ENCODE assay signal across 21 cellular contexts in the genomic region with DNA sequence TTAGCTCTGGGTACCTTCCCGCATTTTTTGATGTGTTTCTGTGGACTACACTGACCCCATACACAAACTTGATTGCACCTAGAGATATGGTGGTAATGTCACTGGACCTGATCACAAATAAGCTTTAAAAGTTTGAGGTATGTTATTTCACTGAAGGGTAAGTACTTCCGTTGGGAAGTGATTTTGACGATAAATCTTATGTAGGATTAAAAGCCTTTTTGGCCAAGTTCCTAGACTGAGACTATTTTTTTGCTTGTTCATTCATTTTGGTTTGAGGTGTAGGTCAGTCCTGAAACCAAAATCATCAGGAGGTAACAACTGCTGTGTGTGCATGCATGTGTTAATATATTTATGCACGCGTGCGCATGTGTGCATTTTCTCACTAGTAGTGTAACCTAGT.
A peak's percentile ranks its signal among the peaks of the same experiment; 100 is the strongest.
DNase-seq lines count a peak whose midpoint lies in the region; ATAC-seq, FAIRE-seq and TF ChIP-seq lines count a peak whose summit lies in the region.
"Had no signal": no experiment of that assay in that cellular context is flagged by ENCODE, and none has a peak within 500 bp of the region (broad histone marks: within the 10 kb centered on the region; RNA-seq: fewer than 3 reads in every experiment).

No MANE protein-coding gene starts in this region.

- no peaks in the 10 kb centered on the region for H3K36me3 ChIP-seq in K562 (ENCODE audit: control insufficient read depth, insufficient read depth, low read length)
- no peaks in the 10 kb centered on the region for H3K36me3 ChIP-seq in parathyroid adenoma (ENCODE audit: control insufficient read depth, insufficient read depth, low read length)
- H3K36me3 ChIP-seq: BLaER1 treated with 17β-estradiol and CSF1 and Interleukin-3, amounts not matched to agents 10 nM and 100 nM had no signal

- H2AFZ ChIP-seq in K562 (ENCODE audit: low read depth, low read length) (no peak overlapping the region), parathyroid adenoma (no peak overlapping the region)

- no peaks in the 10 kb centered on the region for H3K4me1 Mint-ChIP-seq in activated CD8-positive, alpha-beta T cell treated with anti-CD3 and anti-CD28 coated beads, Interleukin-2, amount 10 ng/mL, durations not matched to agents 7 days and 5 days (ENCODE audit: low read depth)
- H3K4me1 Mint-ChIP-seq: B cell had no signal

- H3K9ac ChIP-seq in K562 (ENCODE audit: insufficient read depth in 1 of 2, low read depth in 2 of 2, low read length in 2 of 2) (no peak overlapping the region), parathyroid adenoma (no peak overlapping the region)
- H3K9ac ChIP-seq: BLaER1 treated with 17β-estradiol and CSF1 and Interleukin-3, amounts not matched to agents 10 nM and 100 nM had no signal

- no peak for TF ChIP-seq CTCF in K562 (IDR thresholded peaks at IDR 0.05 in 2 of 3, conservative IDR thresholded peaks at IDR 0.05 in 1 of 3; ENCODE audit: insufficient read depth in 2 of 3, low read depth in 1 of 3, low read length in 3 of 3)
- no peak for TF ChIP-seq CTCF in parathyroid adenoma (IDR thresholded peaks at IDR 0.05)
- TF ChIP-seq CTCF in D721Med (IDR thresholded peaks at IDR 0.05; ENCODE audit: insufficient read depth, missing control alignments) = no peak

- peaks cover 0 to 8% of the 10 kb centered on the region in 2 experiments; a peak in 1 of 5 replicates for H3K4me1 ChIP-seq in K562 (replicated peaks in 1 of 2; ENCODE audit: control insufficient read depth in 2 of 2, insufficient read depth in 2 of 2, low read length in 2 of 2)
- H3K4me1 ChIP-seq in parathyroid adenoma = peaks cover 17% of the 10 kb centered on the region
- H3K4me1 ChIP-seq: Caco-2 had no signal

- H3K4me3 ChIP-seq in K562 (no peak overlapping the region), parathyroid adenoma (ENCODE audit: low read depth, low read length) (no peak overlapping the region)
- H3K4me3 ChIP-seq: BLaER1 treated with 17β-estradiol and CSF1 and Interleukin-3, amounts not matched to agents 10 nM and 100 nM had no signal

- no TSS peak for BruUV-seq in K562 (replicated peaks; lab: Mats Ljungman, UMichigan)

- DNase-seq in HTR-8/SVneo (ENCODE audit: insufficient read length, low spot score) (no peak), K562 (ENCODE audit: extremely low read depth in 1 of 4, low spot score in 3 of 4) (no peak), D721Med (ENCODE audit: insufficient read length, low spot score) (no peak)
- no peak for DNase-seq in activated CD4-positive, alpha-beta T cell treated with anti-CD3 and anti-CD28 coated beads for 4 hours
- DNase-seq in activated CD8-positive, alpha-beta T cell treated with anti-CD3 and anti-CD28 coated beads, Interleukin-2, amount 10 ng/mL, durations not matched to agents 7 days and 5 days = no peak
- DNase-seq: 8988T; AML-193; Caco-2; CD4-positive, alpha-beta T cell; CD8-positive, alpha-beta T cell; DMS79 treated with DMSO at 0.1 percent for 48 hours; GF-D8 had no signal

- H3K9me3 Mint-ChIP-seq in activated CD8-positive, alpha-beta T cell treated with anti-CD3 and anti-CD28 coated beads, Interleukin-2, amount 10 ng/mL, durations not matched to agents 7 days and 5 days (ENCODE audit: insufficient read depth) = peaks cover 8% of the 10 kb centered on the region
- H3K9me3 Mint-ChIP-seq: CD4-positive, alpha-beta T cell; CD8-positive, alpha-beta T cell had no signal

- CTCF ChIA-PET in K562 (lab: Yijun Ruan, JAX; ENCODE audit: low intra/inter-chr PET ratio) = no interaction called here
- CTCF ChIA-PET in activated CD8-positive, alpha-beta T cell treated with anti-CD3 and anti-CD28 coated beads, Interleukin-2, amount 10 ng/mL, durations not matched to agents 7 days and 5 days (lab: Charles Lee) = no interaction called here

- H3K9me3 ChIP-seq in K562 (replicated peaks; ENCODE audit: control insufficient read depth, insufficient read depth, low read depth, low read length) (no peaks in the 10 kb centered on the region; the same call in 1 of the 2 replicates), parathyroid adenoma (ENCODE audit: control insufficient read depth, low read length) (no peaks in the 10 kb centered on the region)
- H3K9me3 ChIP-seq: Caco-2 had no signal

- TF ChIP-seq EP300 in K562 (IDR thresholded peaks at IDR 0.05; ENCODE audit: low read length) = no peak

- ATAC-seq in K562 (no peak), HG02970 (IDR thresholded peaks at IDR 0.05; ENCODE audit: low FRiP score, unreplicated experiment) (no peak)
- no peak for ATAC-seq in activated CD8-positive, alpha-beta T cell treated with anti-CD3 and anti-CD28 coated beads, Interleukin-2, amount 10 ng/mL, durations not matched to agents 7 days and 5 days
- ATAC-seq: CD8-positive, alpha-beta T cell had no signal

- H3K27me3 Mint-ChIP-seq in activated CD8-positive, alpha-beta T cell treated with anti-CD3 and anti-CD28 coated beads, Interleukin-2, amount 10 ng/mL, durations not matched to agents 7 days and 5 days (ENCODE audit: low read depth) = no peaks in the 10 kb centered on the region
- H3K27me3 Mint-ChIP-seq: B cell; CD4-positive, alpha-beta T cell had no signal

- H3K27ac Mint-ChIP-seq in activated CD8-positive, alpha-beta T cell treated with anti-CD3 and anti-CD28 coated beads, Interleukin-2, amount 10 ng/mL, durations not matched to agents 7 days and 5 days = no peak overlapping the region
- H3K27ac Mint-ChIP-seq: B cell; CD4-positive, alpha-beta T cell; CD8-positive, alpha-beta T cell had no signal

- H3K9me1 ChIP-seq in K562 (ENCODE audit: control insufficient read depth, insufficient read depth, low read length) = no peaks in the 10 kb centered on the region

- no peak for TF ChIP-seq RAD21 in K562 (CRISPR knock-in tag; conservative IDR thresholded peaks at IDR 0.05 in 1 of 2, IDR thresholded peaks at IDR 0.05 in 1 of 2)

- intact Hi-C loops in K562 (cut with micrococcal nuclease) = no loop called here

- no peak for TF ChIP-seq POLR2A in K562 (conservative IDR thresholded peaks at IDR 0.05)

- POLR2A ChIA-PET in K562 (lab: Yijun Ruan, JAX) = interaction anchor here (1.5 kb wide), 1 partner anchor 8 kb away, joined by 3 read pairs; no protein-coding TSS in a partner anchor
- POLR2A ChIA-PET in activated CD8-positive, alpha-beta T cell treated with anti-CD3 and anti-CD28 coated beads, Interleukin-2, amount 10 ng/mL, durations not matched to agents 7 days and 5 days (lab: Charles Lee) = no interaction called here

- FAIRE-seq in HTR-8/SVneo (lab: Jason Lieb, UNC) (peak; percentile 26), K562 (lab: Jason Lieb, UNC) (no peak), D721Med (lab: Jason Lieb, UNC) (no peak)
- FAIRE-seq: A204.1, G401.6, GM12891, GM19239 had no signal

- no peak overlapping the region for H3K4me3 Mint-ChIP-seq in activated CD8-positive, alpha-beta T cell treated with anti-CD3 and anti-CD28 coated beads, Interleukin-2, amount 10 ng/mL, durations not matched to agents 7 days and 5 days
- H3K4me3 Mint-ChIP-seq: B cell; CD4-positive, alpha-beta T cell; CD8-positive, alpha-beta T cell had no signal

- H3K4me2 ChIP-seq in K562 (ENCODE audit: insufficient read depth, low read length) (no peak overlapping the region), parathyroid adenoma (ENCODE audit: low read length) (peak overlapping the region; percentile 23)

- no peaks in the 10 kb centered on the region for H3K79me2 ChIP-seq in K562 (ENCODE audit: control insufficient read depth, insufficient read depth, low read length)
- no peaks in the 10 kb centered on the region for H3K79me2 ChIP-seq in parathyroid adenoma

- H3K36me3 Mint-ChIP-seq in activated CD8-positive, alpha-beta T cell treated with anti-CD3 and anti-CD28 coated beads, Interleukin-2, amount 10 ng/mL, durations not matched to agents 7 days and 5 days (ENCODE audit: low read depth) = no peaks in the 10 kb centered on the region
- H3K36me3 Mint-ChIP-seq: CD8-positive, alpha-beta T cell had no signal

- peaks cover 2 to 5% of the 10 kb centered on the region in 2 experiments; a peak in 2 of 5 replicates for H3K27me3 ChIP-seq in K562 (ENCODE audit: control insufficient read depth in 2 of 2, insufficient read depth in 2 of 2, low read length in 2 of 2)
- no peaks in the 10 kb centered on the region for H3K27me3 ChIP-seq in parathyroid adenoma (ENCODE audit: control insufficient read depth, insufficient read depth, low read length)
- H3K27me3 ChIP-seq: BLaER1 treated with 17β-estradiol and CSF1 and Interleukin-3, amounts not matched to agents 10 nM and 100 nM had no signal

- WGBS in K562 (ENCODE audit: insufficient coverage, low coverage, missing lambda C conversion rate) = 4% methylated on average over 6 of the region's 6 CpGs

- no peaks in the 10 kb centered on the region for H4K20me1 ChIP-seq in K562 (replicated peaks; ENCODE audit: control insufficient read depth, insufficient read depth, low read length)
- H4K20me1 ChIP-seq: BLaER1 treated with 17β-estradiol and CSF1 and Interleukin-3, amounts not matched to agents 10 nM and 100 nM had no signal

- in situ Hi-C loops in K562 (cut with MboI) = no loop called here

- H3K27ac ChIP-seq in K562 (ENCODE audit: extremely low read depth, low read depth, low read length) = no peak overlapping the region
- peak overlapping the region; percentile 55 for H3K27ac ChIP-seq in parathyroid adenoma
- H3K27ac ChIP-seq: BLaER1 treated with 17β-estradiol and CSF1 and Interleukin-3, amounts not matched to agents 10 nM and 100 nM; C4-2B had no signal

TF ChIP-seq in K562, 482 proteins besides CTCF, POLR2A, EP300 and RAD21 (continues in another document):
- TF ChIP-seq, protein P1, sequence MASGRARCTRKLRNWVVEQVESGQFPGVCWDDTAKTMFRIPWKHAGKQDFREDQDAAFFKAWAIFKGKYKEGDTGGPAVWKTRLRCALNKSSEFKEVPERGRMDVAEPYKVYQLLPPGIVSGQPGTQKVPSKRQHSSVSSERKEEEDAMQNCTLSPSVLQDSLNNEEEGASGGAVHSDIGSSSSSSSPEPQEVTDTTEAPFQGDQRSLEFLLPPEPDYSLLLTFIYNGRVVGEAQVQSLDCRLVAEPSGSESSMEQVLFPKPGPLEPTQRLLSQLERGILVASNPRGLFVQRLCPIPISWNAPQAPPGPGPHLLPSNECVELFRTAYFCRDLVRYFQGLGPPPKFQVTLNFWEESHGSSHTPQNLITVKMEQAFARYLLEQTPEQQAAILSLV (tag; IDR thresholded peaks at IDR 0.05) = no peak
- 0 out of 4 replicates have a peak, but pooled peaks of 1 of the 2 experiments have one; percentile 21 for TF ChIP-seq NRF1 (conservative IDR thresholded peaks at IDR 0.05 in 1 of 2, IDR thresholded peaks at IDR 0.05 in 1 of 2)
